In the genomic region with DNA sequence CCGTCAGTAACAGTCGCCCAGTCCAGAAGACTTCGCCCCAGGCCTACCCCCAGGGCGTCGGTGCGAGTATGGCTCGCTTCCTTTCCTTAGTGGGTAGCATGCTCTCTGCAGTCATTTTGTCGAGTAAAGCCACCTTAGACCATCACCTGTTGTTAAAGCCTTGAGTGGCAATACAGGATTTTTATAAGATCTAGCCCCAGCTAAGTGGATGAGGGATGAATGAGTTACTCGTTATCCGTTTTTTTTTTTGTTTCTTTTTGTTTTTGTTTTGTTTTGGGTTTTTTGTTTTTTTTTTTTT, we compare ENCODE assay signal across 9 cellular contexts. TPM values are rescaled to one million over a fixed set of nuclear protein-coding genes. Genes with fewer than 3 reads are reported as not detected.
DNase-seq lines count a peak whose midpoint lies in the region; ATAC-seq and TF ChIP-seq lines count a peak whose summit lies in the region.
"Had no signal": no experiment of that assay in that cellular context is flagged by ENCODE, and none has a peak within 500 bp of the region (broad histone marks: within the 10 kb centered on the region; RNA-seq: fewer than 3 reads in every experiment).

No MANE protein-coding gene starts in this region.

- H3K9me3 ChIP-seq in gastroesophageal sphincter, result no peaks in the 10 kb centered on the region
- H3K9me3 ChIP-seq in smooth muscle cell (replicated peaks; ENCODE audit: low read depth), result no peaks in the 10 kb centered on the region

- peaks cover 13 to 14% of the 10 kb centered on the region in 2 donors for H3K4me1 Mint-ChIP-seq in natural killer cell

- no peak overlapping the region for H3K27ac Mint-ChIP-seq in natural killer cell

- no peaks in the 10 kb centered on the region for H3K27me3 Mint-ChIP-seq in natural killer cell (ENCODE audit: low read depth in 2 of 2)

- H3K79me2 ChIP-seq in smooth muscle cell (ENCODE audit: low read depth), result peaks cover 43% of the 10 kb centered on the region

- no peak for DNase-seq in H7
- DNase-seq in smooth muscle cell (lab: John Stamatoyannopoulos, UW; ENCODE audit: unreplicated experiment), result no peak
- no peak for DNase-seq in DMS153 treated with DMSO at 0.1 percent for 48 hours (lab: John Stamatoyannopoulos, UW; ENCODE audit: unreplicated experiment)
- DNase-seq in GDM1 (lab: John Stamatoyannopoulos, UW), result no peak
- no peak for DNase-seq in natural killer cell
- no peak for DNase-seq in NOMO-1 treated with dmso at 0.1 percent for 144 hours (lab: John Stamatoyannopoulos, UW; ENCODE audit: unreplicated experiment)

- intact Hi-C loops in natural killer cell (cut with micrococcal nuclease), result loop anchor here (1.0 kb wide), 1 partner anchor 54 kb away; no protein-coding TSS in a partner anchor

- peaks cover 55% of the 10 kb centered on the region for H4K20me1 ChIP-seq in smooth muscle cell (ENCODE audit: low read depth)

- peaks cover 29% of the 10 kb centered on the region for H3F3A ChIP-seq in smooth muscle cell (ENCODE audit: low read depth)

- no peak overlapping the region for H3K4me3 Mint-ChIP-seq in natural killer cell

- peaks cover 7 to 43% (median 11%) of the 10 kb centered on the region in 3 donors for H3K4me1 ChIP-seq in gastroesophageal sphincter
- H3K4me1 ChIP-seq in smooth muscle cell (ENCODE audit: low read depth), result peaks cover 12% of the 10 kb centered on the region

- no peak overlapping the region for H3K9ac ChIP-seq in smooth muscle cell (ENCODE audit: low read depth)

- H3K27ac ChIP-seq in VCaP, result peak overlapping the region; percentile 86
- peak overlapping the region in 3 of 4 donors; percentile 90 to 97 (median 95) for H3K27ac ChIP-seq in gastroesophageal sphincter
- peak overlapping the region; percentile 25 for H3K27ac ChIP-seq in smooth muscle cell (ENCODE audit: low read depth)

- no peaks in the 10 kb centered on the region for H3K9me3 Mint-ChIP-seq in natural killer cell

- H3K36me3 ChIP-seq in H7 (replicated peaks; ENCODE audit: control insufficient read depth, insufficient read depth, low read length), result peaks cover 22% of the 10 kb centered on the region
- H3K36me3 ChIP-seq in gastroesophageal sphincter, result peaks cover 0 to 39% of the 10 kb centered on the region in 2 donors
- H3K36me3 ChIP-seq in smooth muscle cell (ENCODE audit: low read depth), result peaks cover 23% of the 10 kb centered on the region

- no peak for TF ChIP-seq POLR2A in gastroesophageal sphincter (IDR thresholded peaks at IDR 0.05)

- H2AFZ ChIP-seq in smooth muscle cell (ENCODE audit: low read depth), result no peak overlapping the region

- H3K4me3 ChIP-seq in H7 (ENCODE audit: insufficient read depth, low read depth, low read length) (peak overlapping the region; percentile 15), gastroesophageal sphincter (peak overlapping the region in 1 of 2 donors; percentile 99), smooth muscle cell (peak overlapping the region; percentile 94)

- H3K4me2 ChIP-seq in smooth muscle cell, result peak overlapping the region; percentile 98

- WGBS in gastroesophageal sphincter (ENCODE audit: low coverage in 1 of 2), 2 donors, result 0% methylated on average over 9 of the region's 10 CpGs; no CpG with 5 or more reads in 1 of the 2 donors
- 11% methylated on average over 10 of the region's 10 CpGs for WGBS in smooth muscle cell (ENCODE audit: low lambda C conversion rate)

- ATAC-seq in gastroesophageal sphincter (no peak), natural killer cell (no peak)

- no peaks in the 10 kb centered on the region for H3K27me3 ChIP-seq in H7 (ENCODE audit: control insufficient read depth, insufficient read depth, low read length)
- no peaks in the 10 kb centered on the region for H3K27me3 ChIP-seq in gastroesophageal sphincter
- no peaks in the 10 kb centered on the region for H3K27me3 ChIP-seq in smooth muscle cell (ENCODE audit: low read depth)

- TF ChIP-seq EP300 in gastroesophageal sphincter (IDR thresholded peaks at IDR 0.05), result no peak

- H3K36me3 Mint-ChIP-seq in natural killer cell, result peaks cover under 1% of the 10 kb centered on the region

- no peak for TF ChIP-seq CTCF in VCaP (conservative IDR thresholded peaks at IDR 0.05)
- peak in 1 of 4 experiments; percentile 2 for TF ChIP-seq CTCF in gastroesophageal sphincter (IDR thresholded peaks at IDR 0.05)
- TF ChIP-seq CTCF in smooth muscle cell (IDR thresholded peaks at IDR 0.05; ENCODE audit: borderline replicate concordance, insufficient read depth, poor library complexity, severe bottlenecking), result no peak
- no peak for TF ChIP-seq CTCF in natural killer cell (IDR thresholded peaks at IDR 0.05)

RNA-seq across cellular contexts. Expression of a gene that starts 0.3 kb away (rescaled TPM):
- total RNA-seq in H7 (2014; rRNA removed; shearing (Covaris generic)), result 14.7 and 18.1 TPM in 2 replicates
- total RNA-seq in gastroesophageal sphincter (10 to 100 TPM; 17.5 to 32.7 (median 22.7) TPM), smooth muscle cell (23.8 and 29.2 TPM in 2 replicates), natural killer cell (10 to 100 TPM; 19.4 to 29.0 (median 28.2) TPM)
- 7.9 and 10.0 TPM in 2 replicates for polyA plus RNA-seq in smooth muscle cell

RNA-seq across cellular contexts. Expression of a gene that starts 27.9 kb away (rescaled TPM):
- 0.10 and 1.1 TPM in 2 replicates for total RNA-seq in H7 (2014; rRNA removed; shearing (Covaris generic))
- total RNA-seq in gastroesophageal sphincter (1 to 10 TPM in 2 of 4 donors, under 1 TPM in 2; 0.62 to 2.7 (median 1.4) TPM), smooth muscle cell (not detected in 2 replicates), natural killer cell (not detected)
- not detected in 2 replicates for polyA plus RNA-seq in smooth muscle cell
- total RNA-seq: RPMI7951 had no signal

RNA-seq across cellular contexts. Expression of a gene that starts 29.5 kb away (rescaled TPM):
- 62.2 and 77.1 TPM in 2 replicates for total RNA-seq in H7 (2014; rRNA removed; shearing (Covaris generic))
- total RNA-seq in gastroesophageal sphincter (10 to 100 TPM; 64.8 to 83.7 (median 71.5) TPM), smooth muscle cell (38.4 and 46.8 TPM in 2 replicates), natural killer cell (1 to 10 TPM; 9.1 to 10.0 (median 9.8) TPM)
- 72.2 and 76.3 TPM in 2 replicates for polyA plus RNA-seq in smooth muscle cell

RNA-seq across cellular contexts. Expression of a gene that starts 52.7 kb away (rescaled TPM):
- 206 and 213 TPM in 2 replicates for total RNA-seq in H7 (2014; rRNA removed; shearing (Covaris generic))
- total RNA-seq in gastroesophageal sphincter (10 to 100 TPM; 33.7 to 43.2 (median 38.2) TPM), smooth muscle cell (603 and 724 TPM in 2 replicates), natural killer cell (1 to 10 TPM; 5.6 to 8.8 (median 6.0) TPM)
- polyA plus RNA-seq in smooth muscle cell, result 253 and 289 TPM in 2 replicates

RNA-seq across cellular contexts. Expression of a gene that starts 53.2 kb away (rescaled TPM):
- total RNA-seq in H7 (2014; rRNA removed; shearing (Covaris generic)), result 235 and 260 TPM in 2 replicates
- 10 to 100 TPM; 40.8 to 84.0 (median 61.6) TPM for total RNA-seq in gastroesophageal sphincter
- 188 and 217 TPM in 2 replicates for total RNA-seq in smooth muscle cell
- 119 and 172 TPM in 2 replicates for polyA plus RNA-seq in smooth muscle cell
- 100 to 1,000 TPM in 2 of 3 donors, 10 to 100 TPM in 1; 86.5 to 106 (median 106) TPM for total RNA-seq in natural killer cell

Comparison
In these comparisons a context has a peak if more than half of its experiments do, and no peak if none do; other contexts are left out.
1. H3K27ac ChIP-seq: peak in every context shown above with its lines; median percentile 95 in gastroesophageal sphincter; 86 in VCaP; 25 in smooth muscle cell.